ENCODE assay signal across 18 cellular contexts in the genomic region with DNA sequence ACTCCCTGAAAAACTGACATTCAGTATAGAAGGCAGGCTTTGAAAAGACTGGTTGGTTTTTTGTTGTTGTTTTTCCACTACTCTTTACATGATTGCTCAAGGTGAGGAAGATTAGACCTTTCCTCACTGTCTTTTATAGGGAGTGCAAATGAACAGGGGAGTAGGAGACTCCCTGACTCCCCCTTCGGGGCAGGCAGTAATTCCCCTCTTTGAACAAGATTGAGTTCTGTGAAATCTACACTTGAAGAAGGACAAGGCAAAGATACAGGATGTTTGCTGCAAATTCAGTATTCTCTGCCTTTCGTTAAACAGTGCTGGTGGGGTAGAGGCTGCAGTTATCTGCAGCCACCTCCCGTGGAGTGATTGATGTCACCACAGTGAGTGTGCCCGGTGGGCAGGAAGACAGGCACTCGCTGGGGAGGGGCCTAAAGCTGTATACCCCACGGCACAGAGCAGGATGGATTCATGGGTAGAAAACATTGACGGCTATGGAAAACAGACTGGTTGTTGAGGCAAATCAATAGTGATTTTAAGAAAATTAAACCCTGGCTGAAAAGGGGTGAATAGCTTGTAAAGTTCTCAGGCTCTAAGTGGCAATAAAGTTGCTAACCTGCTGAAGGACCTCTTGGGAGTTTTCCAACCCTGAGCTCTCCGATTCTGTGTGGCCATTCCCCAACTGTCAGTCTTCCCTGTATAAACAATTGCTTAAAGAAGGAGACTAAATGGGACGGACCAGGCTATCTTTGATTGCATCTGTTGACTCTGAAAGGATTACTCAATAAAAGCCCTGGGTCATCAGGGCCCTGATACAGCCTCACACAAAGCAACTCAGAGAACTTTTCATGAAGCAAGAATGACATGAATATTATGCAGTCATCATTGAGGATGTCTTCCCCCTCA.
DNase-seq lines count a peak whose midpoint lies in the region; ATAC-seq, FAIRE-seq and TF ChIP-seq lines count a peak whose summit lies in the region.
"Had no signal": no experiment of that assay in that cellular context is flagged by ENCODE, and none has a peak within 500 bp of the region (broad histone marks: within the 10 kb centered on the region; RNA-seq: fewer than 3 reads in every experiment).

No MANE protein-coding gene starts in this region.

- FAIRE-seq in HepG2 (lab: Jason Lieb, UNC): no peak
- FAIRE-seq: GM18507 had no signal

- H3K9me3 ChIP-seq in OCI-LY3 (ENCODE audit: insufficient read depth, low read length): no peaks in the 10 kb centered on the region
- no peaks in the 10 kb centered on the region for H3K9me3 ChIP-seq in HepG2 (ENCODE audit: low read length)
- H3K9me3 ChIP-seq: SJCRH30, uterus had no signal

- CTCF ChIA-PET in HepG2 (lab: Yijun Ruan, JAX; ENCODE audit: low intra/inter-chr PET ratio, low total read pairs): no interaction called here

- H3K9ac ChIP-seq in OCI-LY3 (ENCODE audit: low read length) (no peak overlapping the region), HepG2 (ENCODE audit: insufficient read depth, low read depth, low read length) (no peak overlapping the region)

- H2AFZ ChIP-seq in OCI-LY3 (ENCODE audit: low read depth, low read length) (0 out of 2 replicates have a peak overlapping the region, but pooled peaks have one; percentile 41), HepG2 (ENCODE audit: low read length) (no peak overlapping the region)

- DNase-seq in A172 (ENCODE audit: low spot score) (peak; percentile 19), ELR (ENCODE audit: low read depth) (peak; percentile 13), HepG2 (ENCODE audit: low spot score) (peak; percentile 35), cerebellum (ENCODE audit: low spot score) (no peak), LoVo (ENCODE audit: low spot score) (no peak), anterior cingulate cortex (lab: John Stamatoyannopoulos, UW) (no peak)
- DNase-seq: activated CD4-positive, alpha-beta T cell treated with anti-CD3 and anti-CD28 coated beads, Interleukin-2, amount 50 U/mL, for 1 hour; activated T-cell treated with anti-CD3 and anti-CD28 coated beads, Interleukin-2, amount 50 U/mL, for 24 hours; effector memory CD4-positive, alpha-beta T cell; left ventricle myocardium superior; naive B cell; stimulated activated CD4-positive, alpha-beta T cell treated with anti-CD3 and anti-CD28 coated beads, Interleukin-12 subunit alpha, Interleukin-12 subunit beta, amount 100 ng/mL, for 4 hours; T-helper 9 cell; uterus had no signal

- no TSS peak for BruUV-seq in HepG2 (replicated peaks; lab: Mats Ljungman, UMichigan)

- TF ChIP-seq RAD21 in HepG2 (CRISPR knock-in tag; IDR thresholded peaks at IDR 0.05): no peak

- in situ Hi-C loops in HepG2 (cut with HindIII; ENCODE audit: extremely low pct_ligation_motif_present, low pct_unique_long_range_greater_than_20kb): no loop called here

- ATAC-seq in HepG2: peak; percentile 72
- ATAC-seq in HG02571 (IDR thresholded peaks at IDR 0.05; ENCODE audit: unreplicated experiment): no peak
- ATAC-seq: left ventricle myocardium superior had no signal

- no peak for TF ChIP-seq CTCF in OCI-LY3 (IDR thresholded peaks at IDR 0.05; ENCODE audit: low read depth, low read length)
- no peak for TF ChIP-seq CTCF in HepG2 (CRISPR knock-in tag; IDR thresholded peaks at IDR 0.05)

- no peak for TF ChIP-seq POLR2A in HepG2 (IDR thresholded peaks at IDR 0.05; ENCODE audit: insufficient read depth in 1 of 2, low read depth in 2 of 2, low read length in 2 of 2)

- no peaks in the 10 kb centered on the region for H3K4me1 ChIP-seq in OCI-LY3 (ENCODE audit: low read length)
- no peaks in the 10 kb centered on the region for H3K4me1 ChIP-seq in HepG2 (ENCODE audit: insufficient read depth, low read length)
- H3K4me1 ChIP-seq: uterus had no signal

- H3K27me3 ChIP-seq in OCI-LY3 (ENCODE audit: low read depth, low read length): no peaks in the 10 kb centered on the region
- no peaks in the 10 kb centered on the region for H3K27me3 ChIP-seq in HepG2 (ENCODE audit: control insufficient read depth in 1 of 2, insufficient read depth in 2 of 2, low read length in 2 of 2)
- H3K27me3 ChIP-seq: SJCRH30, uterus had no signal

- no peak overlapping the region for H3K4me3 ChIP-seq in OCI-LY3 (ENCODE audit: low read length)
- no peak overlapping the region for H3K4me3 ChIP-seq in HepG2 (replicated peaks in 1 of 3; ENCODE audit: insufficient read depth in 1 of 3, low read depth in 2 of 3, low read length in 3 of 3)
- H3K4me3 ChIP-seq: SJCRH30, uterus had no signal

- no peaks in the 10 kb centered on the region for H3K79me2 ChIP-seq in OCI-LY3 (ENCODE audit: low read length)
- no peaks in the 10 kb centered on the region for H3K79me2 ChIP-seq in HepG2 (ENCODE audit: insufficient read depth, low read length)

- H3K4me2 ChIP-seq in OCI-LY3 (ENCODE audit: low read length) (no peak overlapping the region), HepG2 (ENCODE audit: low read depth, low read length) (no peak overlapping the region)

- POLR2A ChIA-PET in HepG2 (lab: Yijun Ruan, JAX): no interaction called here

- H4K20me1 ChIP-seq in OCI-LY3 (ENCODE audit: insufficient read depth, low read length) (no peaks in the 10 kb centered on the region), HepG2 (ENCODE audit: insufficient read depth, low read length) (no peaks in the 10 kb centered on the region)

- no peaks in the 10 kb centered on the region for H3K36me3 ChIP-seq in OCI-LY3 (replicated peaks; ENCODE audit: low read depth, low read length)
- no peaks in the 10 kb centered on the region for H3K36me3 ChIP-seq in HepG2 (replicated peaks in 1 of 2; ENCODE audit: control insufficient read depth in 1 of 2, insufficient read depth in 2 of 2, low read length in 2 of 2)
- H3K36me3 ChIP-seq: SJCRH30, uterus had no signal

- WGBS in HepG2 (ENCODE audit: low lambda C conversion rate): 0% methylated on average over 9 of the region's 9 CpGs

- H3K27ac ChIP-seq in OCI-LY3 (ENCODE audit: low read length): no peak overlapping the region
- H3K27ac ChIP-seq in HepG2 (ENCODE audit: extremely low read length, insufficient read depth, low read length): no peak overlapping the region
- H3K27ac ChIP-seq: SJCRH30, uterus had no signal

- intact Hi-C loops in HepG2 (cut with micrococcal nuclease; ENCODE audit: unreplicated experiment): no loop called here

- TF ChIP-seq EP300 in HepG2 (IDR thresholded peaks at IDR 0.05; ENCODE audit: low read depth in 2 of 2, low read length in 2 of 2): no peak
- TF ChIP-seq EP300 in HepG2 (CRISPR knock-in tag; IDR thresholded peaks at IDR 0.05; ENCODE audit: borderline replicate concordance): no peak

TF ChIP-seq in HepG2, 621 proteins besides CTCF, POLR2A, EP300 and RAD21 (continues in another document):
- no peak for TF ChIP-seq RFX5 (IDR thresholded peaks at IDR 0.05; ENCODE audit: low read depth, low read length)
- no peak for TF ChIP-seq EHMT2 (IDR thresholded peaks at IDR 0.05; ENCODE audit: borderline replicate concordance, low read depth, low read length)
- TF ChIP-seq TAF1 (CRISPR knock-in tag; IDR thresholded peaks at IDR 0.05): no peak
- no peak for TF ChIP-seq JUND (CRISPR knock-in tag; IDR thresholded peaks at IDR 0.05)
- no peak for TF ChIP-seq HES4 (CRISPR knock-in tag; IDR thresholded peaks at IDR 0.05; ENCODE audit: borderline replicate concordance)
- TF ChIP-seq ZNF317 (CRISPR knock-in tag; IDR thresholded peaks at IDR 0.05): no peak
- no peak for TF ChIP-seq SNAPC5 (CRISPR knock-in tag; IDR thresholded peaks at IDR 0.05; ENCODE audit: borderline replicate concordance)
- TF ChIP-seq, protein P1, sequence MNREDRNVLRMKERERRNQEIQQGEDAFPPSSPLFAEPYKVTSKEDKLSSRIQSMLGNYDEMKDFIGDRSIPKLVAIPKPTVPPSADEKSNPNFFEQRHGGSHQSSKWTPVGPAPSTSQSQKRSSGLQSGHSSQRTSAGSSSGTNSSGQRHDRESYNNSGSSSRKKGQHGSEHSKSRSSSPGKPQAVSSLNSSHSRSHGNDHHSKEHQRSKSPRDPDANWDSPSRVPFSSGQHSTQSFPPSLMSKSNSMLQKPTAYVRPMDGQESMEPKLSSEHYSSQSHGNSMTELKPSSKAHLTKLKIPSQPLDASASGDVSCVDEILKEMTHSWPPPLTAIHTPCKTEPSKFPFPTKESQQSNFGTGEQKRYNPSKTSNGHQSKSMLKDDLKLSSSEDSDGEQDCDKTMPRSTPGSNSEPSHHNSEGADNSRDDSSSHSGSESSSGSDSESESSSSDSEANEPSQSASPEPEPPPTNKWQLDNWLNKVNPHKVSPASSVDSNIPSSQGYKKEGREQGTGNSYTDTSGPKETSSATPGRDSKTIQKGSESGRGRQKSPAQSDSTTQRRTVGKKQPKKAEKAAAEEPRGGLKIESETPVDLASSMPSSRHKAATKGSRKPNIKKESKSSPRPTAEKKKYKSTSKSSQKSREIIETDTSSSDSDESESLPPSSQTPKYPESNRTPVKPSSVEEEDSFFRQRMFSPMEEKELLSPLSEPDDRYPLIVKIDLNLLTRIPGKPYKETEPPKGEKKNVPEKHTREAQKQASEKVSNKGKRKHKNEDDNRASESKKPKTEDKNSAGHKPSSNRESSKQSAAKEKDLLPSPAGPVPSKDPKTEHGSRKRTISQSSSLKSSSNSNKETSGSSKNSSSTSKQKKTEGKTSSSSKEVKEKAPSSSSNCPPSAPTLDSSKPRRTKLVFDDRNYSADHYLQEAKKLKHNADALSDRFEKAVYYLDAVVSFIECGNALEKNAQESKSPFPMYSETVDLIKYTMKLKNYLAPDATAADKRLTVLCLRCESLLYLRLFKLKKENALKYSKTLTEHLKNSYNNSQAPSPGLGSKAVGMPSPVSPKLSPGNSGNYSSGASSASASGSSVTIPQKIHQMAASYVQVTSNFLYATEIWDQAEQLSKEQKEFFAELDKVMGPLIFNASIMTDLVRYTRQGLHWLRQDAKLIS (CRISPR knock-in tag; IDR thresholded peaks at IDR 0.05): no peak
- TF ChIP-seq, protein P2, sequence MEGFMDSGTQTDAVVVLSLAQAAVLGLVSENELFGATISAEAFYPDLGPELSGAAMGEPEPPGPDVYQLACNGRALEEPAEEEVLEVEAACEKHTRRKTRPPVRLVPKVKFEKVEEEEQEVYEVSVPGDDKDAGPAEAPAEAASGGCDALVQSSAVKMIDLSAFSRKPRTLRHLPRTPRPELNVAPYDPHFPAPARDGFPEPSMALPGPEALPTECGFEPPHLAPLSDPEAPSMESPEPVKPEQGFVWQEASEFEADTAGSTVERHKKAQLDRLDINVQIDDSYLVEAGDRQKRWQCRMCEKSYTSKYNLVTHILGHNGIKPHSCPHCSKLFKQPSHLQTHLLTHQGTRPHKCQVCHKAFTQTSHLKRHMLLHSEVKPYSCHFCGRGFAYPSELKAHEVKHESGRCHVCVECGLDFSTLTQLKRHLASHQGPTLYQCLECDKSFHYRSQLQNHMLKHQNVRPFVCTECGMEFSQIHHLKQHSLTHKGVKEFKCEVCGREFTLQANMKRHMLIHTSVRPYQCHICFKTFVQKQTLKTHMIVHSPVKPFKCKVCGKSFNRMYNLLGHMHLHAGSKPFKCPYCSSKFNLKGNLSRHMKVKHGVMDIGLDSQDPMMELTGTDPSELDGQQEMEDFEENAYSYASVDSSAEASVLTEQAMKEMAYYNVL (CRISPR knock-in tag; IDR thresholded peaks at IDR 0.05; ENCODE audit: borderline replicate concordance): no peak
- no peak for TF ChIP-seq ZBTB1 (CRISPR knock-in tag; IDR thresholded peaks at IDR 0.05; ENCODE audit: borderline replicate concordance)

Comparison
In these comparisons a context has a peak if more than half of its experiments do, and no peak if none do; other contexts are left out.
1. DNase-seq: peak in A172 (single experiment), ELR (single experiment) and HepG2 (single experiment); none in cerebellum (single experiment), LoVo (single experiment) and anterior cingulate cortex (0 of 58).